Comparison of ENCODE assay signal across 9 cellular contexts in genomic region chr3:50355829-50356552, GRCh38. TPM values are rescaled to one million over a fixed set of nuclear protein-coding genes. Genes with fewer than 3 reads are reported as not detected.
DNase-seq lines count a peak whose midpoint lies in the region; ATAC-seq and TF ChIP-seq lines count a peak whose summit lies in the region.
"Had no signal": no experiment of that assay in that cellular context is flagged by ENCODE, and none has a peak within 500 bp of the region (broad histone marks: within the 10 kb centered on the region; RNA-seq: fewer than 3 reads in every experiment).

No MANE protein-coding gene starts in this region.

- no peak for TF ChIP-seq CTCF in natural killer cell (IDR thresholded peaks at IDR 0.05)
- TF ChIP-seq CTCF in fibroblast of the aortic adventitia (IDR thresholded peaks at IDR 0.05; ENCODE audit: insufficient read depth, low read length): no peak
- TF ChIP-seq CTCF in upper lobe of right lung (IDR thresholded peaks at IDR 0.05): no peak

- H3K36me3 Mint-ChIP-seq in natural killer cell treated with Interleukin-12 subunit alpha and Interleukin-12 subunit beta and Interleukin-15 and Interleukin-18, amount 100 ng/mL, for 72 hours: peaks cover 14% of the 10 kb centered on the region
- H3K36me3 Mint-ChIP-seq in natural killer cell: no peaks in the 10 kb centered on the region

- no peaks in the 10 kb centered on the region for H3K27me3 ChIP-seq in upper lobe of right lung

- H3K27ac ChIP-seq in upper lobe of right lung: peak overlapping the region; percentile 17

- peaks cover 36% of the 10 kb centered on the region for H3K36me3 ChIP-seq in upper lobe of right lung

- intact Hi-C loops in natural killer cell (cut with micrococcal nuclease) (loop anchor here (10.0 kb wide), 1 partner anchor 1029 kb away; the partner anchor contains the start of gene MANF), upper lobe of right lung (cut with DNase I) (no loop called here)

- DNase-seq in natural killer cell treated with Interleukin-12 subunit alpha and Interleukin-12 subunit beta and Interleukin-15 and Interleukin-18, amount 100 ng/mL, for 72 hours (ENCODE audit: low spot score): no peak
- DNase-seq in natural killer cell (no peak), fibroblast of the aortic adventitia (ENCODE audit: low read depth) (no peak), upper lobe of right lung (no peak), hippocampal formation (lab: John Stamatoyannopoulos, UW) (no peak)
- DNase-seq: NCI-H146, trophoblast cell had no signal

- no peaks in the 10 kb centered on the region for H3K9me3 ChIP-seq in upper lobe of right lung

- H3K27ac Mint-ChIP-seq in natural killer cell treated with Interleukin-12 subunit alpha and Interleukin-12 subunit beta and Interleukin-15 and Interleukin-18, amount 100 ng/mL, for 72 hours: peak overlapping the region in 1 of 2 donors; percentile 94
- peak overlapping the region in 1 of 2 donors; percentile 60 for H3K27ac Mint-ChIP-seq in natural killer cell

- ATAC-seq in natural killer cell treated with Interleukin-12 subunit alpha and Interleukin-12 subunit beta and Interleukin-15 and Interleukin-18, amount 100 ng/mL, for 72 hours: no peak
- ATAC-seq in natural killer cell (no peak), upper lobe of right lung (no peak), HG03342 (IDR thresholded peaks at IDR 0.05; ENCODE audit: unreplicated experiment) (no peak)
- ATAC-seq: HCT116 had no signal

- peak overlapping the region; percentile 96 for H3K4me3 ChIP-seq in fibroblast of the aortic adventitia (ENCODE audit: low read depth, low read length)
- H3K4me3 ChIP-seq in upper lobe of right lung: peak overlapping the region; percentile 89

- H3K4me1 ChIP-seq in upper lobe of right lung: peaks cover 44% of the 10 kb centered on the region

- H3K4me3 Mint-ChIP-seq in natural killer cell treated with Interleukin-12 subunit alpha and Interleukin-12 subunit beta and Interleukin-15 and Interleukin-18, amount 100 ng/mL, for 72 hours: peak overlapping the region; percentile 97
- H3K4me3 Mint-ChIP-seq in natural killer cell: no peak overlapping the region

- no peaks in the 10 kb centered on the region for H3K27me3 Mint-ChIP-seq in natural killer cell treated with Interleukin-12 subunit alpha and Interleukin-12 subunit beta and Interleukin-15 and Interleukin-18, amount 100 ng/mL, for 72 hours
- H3K27me3 Mint-ChIP-seq in natural killer cell (ENCODE audit: low read depth in 2 of 2): no peaks in the 10 kb centered on the region

- H3K4me1 Mint-ChIP-seq in natural killer cell treated with Interleukin-12 subunit alpha and Interleukin-12 subunit beta and Interleukin-15 and Interleukin-18, amount 100 ng/mL, for 72 hours (ENCODE audit: low read depth in 2 of 2): peaks cover 36 to 53% of the 10 kb centered on the region in 2 donors
- peaks cover 37 to 60% of the 10 kb centered on the region in 2 donors for H3K4me1 Mint-ChIP-seq in natural killer cell

- no peaks in the 10 kb centered on the region for H3K9me3 Mint-ChIP-seq in natural killer cell treated with Interleukin-12 subunit alpha and Interleukin-12 subunit beta and Interleukin-15 and Interleukin-18, amount 100 ng/mL, for 72 hours
- no peaks in the 10 kb centered on the region for H3K9me3 Mint-ChIP-seq in natural killer cell

RNA-seq across cellular contexts. Expression of gene TMEM115, which starts 3.3 kb away (rescaled TPM):
- 10 to 100 TPM; 29.6 to 32.8 TPM for total RNA-seq in natural killer cell treated with Interleukin-12 subunit alpha and Interleukin-12 subunit beta and Interleukin-15 and Interleukin-18, amount 100 ng/mL, for 72 hours
- total RNA-seq in natural killer cell (10 to 100 TPM; 15.3 to 24.3 (median 22.7) TPM), fibroblast of the aortic adventitia (ENCODE audit: low replicate concordance) (47.9 and 48.9 TPM in 2 replicates), upper lobe of right lung (40.1 TPM)

RNA-seq across cellular contexts. Expression of gene CYB561D2, which starts 5.3 kb away (rescaled TPM):
- 10 to 100 TPM; 36.9 to 38.2 TPM for total RNA-seq in natural killer cell treated with Interleukin-12 subunit alpha and Interleukin-12 subunit beta and Interleukin-15 and Interleukin-18, amount 100 ng/mL, for 72 hours
- 10 to 100 TPM; 39.6 to 54.0 (median 50.5) TPM for total RNA-seq in natural killer cell
- 12.2 and 15.8 TPM in 2 replicates for total RNA-seq in fibroblast of the aortic adventitia (ENCODE audit: low replicate concordance)
- total RNA-seq in upper lobe of right lung: 23.9 TPM

RNA-seq across cellular contexts. Expression of gene NPRL2, which starts 5.4 kb away (rescaled TPM):
- total RNA-seq in natural killer cell treated with Interleukin-12 subunit alpha and Interleukin-12 subunit beta and Interleukin-15 and Interleukin-18, amount 100 ng/mL, for 72 hours: 10 to 100 TPM; 42.3 to 44.6 TPM
- 10 to 100 TPM; 78.9 to 87.6 (median 80.9) TPM for total RNA-seq in natural killer cell
- total RNA-seq in fibroblast of the aortic adventitia (ENCODE audit: low replicate concordance): 9.4 and 19.7 TPM in 2 replicates
- 21.6 TPM for total RNA-seq in upper lobe of right lung

RNA-seq across cellular contexts. Expression of gene ZMYND10, which starts 10.5 kb away (rescaled TPM):
- total RNA-seq in natural killer cell treated with Interleukin-12 subunit alpha and Interleukin-12 subunit beta and Interleukin-15 and Interleukin-18, amount 100 ng/mL, for 72 hours: 1 to 10 TPM in 1 of 2 donors, under 1 TPM in 1; 0.95 to 1.4 TPM
- total RNA-seq in natural killer cell: 1 to 10 TPM; 3.0 to 6.3 (median 3.5) TPM
- total RNA-seq in fibroblast of the aortic adventitia (ENCODE audit: low replicate concordance): 0.81 and 0.82 TPM in 2 replicates
- 2.8 TPM for total RNA-seq in upper lobe of right lung

RNA-seq across cellular contexts. Expression of gene RASSF1, which starts 15.4 kb away (rescaled TPM):
- 10 to 100 TPM; 48.2 to 65.4 TPM for total RNA-seq in natural killer cell treated with Interleukin-12 subunit alpha and Interleukin-12 subunit beta and Interleukin-15 and Interleukin-18, amount 100 ng/mL, for 72 hours
- 100 to 1,000 TPM; 298 to 329 (median 305) TPM for total RNA-seq in natural killer cell
- 20.4 and 45.7 TPM in 2 replicates for total RNA-seq in fibroblast of the aortic adventitia (ENCODE audit: low replicate concordance)
- 39.1 TPM for total RNA-seq in upper lobe of right lung
